Comparison of ENCODE assay signal across 1 cellular context in genomic region chr16:70726869-70727494, GRCh38.
TF ChIP-seq lines count a peak whose summit lies in the region.

No MANE protein-coding gene starts in this region.

TF ChIP-seq in K562, 482 proteins besides CTCF, POLR2A, EP300 and RAD21 (continued from another document):
- no peak for TF ChIP-seq FOXJ3 (CRISPR knock-in tag; IDR thresholded peaks at IDR 0.05)
- no peak for TF ChIP-seq FOXM1 (IDR thresholded peaks at IDR 0.05; ENCODE audit: low read depth)
- TF ChIP-seq FOXM1 (CRISPR knock-in tag; IDR thresholded peaks at IDR 0.05; ENCODE audit: low read depth), result no peak
- no peak for TF ChIP-seq CTBP1 (IDR thresholded peaks at IDR 0.05; ENCODE audit: borderline replicate concordance)
- TF ChIP-seq RNF2 (IDR thresholded peaks at IDR 0.05), result no peak
- no peak for TF ChIP-seq KDM5B (IDR thresholded peaks at IDR 0.05; ENCODE audit: insufficient replicate concordance, low read depth, low read length)
- no peak for TF ChIP-seq CLOCK (CRISPR knock-in tag; IDR thresholded peaks at IDR 0.05; ENCODE audit: borderline replicate concordance)
- no peak for TF ChIP-seq ZNF717 (CRISPR knock-in tag; IDR thresholded peaks at IDR 0.05)
- TF ChIP-seq PURB (CRISPR knock-in tag; IDR thresholded peaks at IDR 0.05; ENCODE audit: low read depth), result no peak
- no peak for TF ChIP-seq ZBTB5 (IDR thresholded peaks at IDR 0.05)
- TF ChIP-seq FUS (optimal IDR thresholded peaks at IDR 0.05; ENCODE audit: low read depth, low read length), result no peak
- no peak for TF ChIP-seq ZNF232 (CRISPR knock-in tag; IDR thresholded peaks at IDR 0.05)
- TF ChIP-seq ZBTB34 (CRISPR knock-in tag; IDR thresholded peaks at IDR 0.05), result no peak
- TF ChIP-seq POLR3G (IDR thresholded peaks at IDR 0.05; ENCODE audit: extremely low read depth, insufficient read length, insufficient replicate concordance), result no peak
